Comparison of ENCODE assay signal across 1 cellular context in the genomic region with DNA sequence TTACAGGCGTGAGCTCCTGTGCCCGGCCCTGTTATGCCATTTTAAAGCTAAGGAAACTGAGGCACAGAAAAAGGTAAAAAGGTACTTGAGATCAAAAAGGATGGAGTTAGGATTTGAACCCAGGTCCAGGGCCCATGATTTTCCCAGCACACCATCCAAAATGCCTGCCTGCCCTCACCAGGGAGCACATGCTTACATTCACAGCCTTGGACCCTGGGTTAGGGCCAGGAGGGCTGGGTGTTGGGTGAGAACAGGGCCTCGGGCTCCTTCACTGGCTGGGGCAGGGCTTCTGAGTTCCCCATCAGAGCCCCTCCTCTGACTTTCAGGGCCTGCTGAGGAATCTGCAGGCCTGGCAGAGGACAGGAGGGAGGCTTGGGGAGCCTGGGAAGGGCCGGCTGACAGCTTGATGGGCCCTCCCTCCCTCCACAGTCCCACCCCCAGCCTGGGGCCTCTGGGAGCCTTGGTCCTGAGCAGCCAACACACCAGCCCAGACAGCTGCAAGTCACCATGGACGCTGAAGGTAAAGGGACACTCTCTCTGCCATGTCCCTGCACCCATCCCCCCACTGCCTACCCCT.
TF ChIP-seq lines count a peak whose summit lies in the region.

A gene (plus strand): TSS at position 490 of the 577 bp plus-strand sequence. CDS start 18 bp downstream, at position 508.

TF ChIP-seq in HepG2, 621 proteins besides CTCF, POLR2A, EP300 and RAD21 (continued from another document and continues in another):
- TF ChIP-seq, protein P1, sequence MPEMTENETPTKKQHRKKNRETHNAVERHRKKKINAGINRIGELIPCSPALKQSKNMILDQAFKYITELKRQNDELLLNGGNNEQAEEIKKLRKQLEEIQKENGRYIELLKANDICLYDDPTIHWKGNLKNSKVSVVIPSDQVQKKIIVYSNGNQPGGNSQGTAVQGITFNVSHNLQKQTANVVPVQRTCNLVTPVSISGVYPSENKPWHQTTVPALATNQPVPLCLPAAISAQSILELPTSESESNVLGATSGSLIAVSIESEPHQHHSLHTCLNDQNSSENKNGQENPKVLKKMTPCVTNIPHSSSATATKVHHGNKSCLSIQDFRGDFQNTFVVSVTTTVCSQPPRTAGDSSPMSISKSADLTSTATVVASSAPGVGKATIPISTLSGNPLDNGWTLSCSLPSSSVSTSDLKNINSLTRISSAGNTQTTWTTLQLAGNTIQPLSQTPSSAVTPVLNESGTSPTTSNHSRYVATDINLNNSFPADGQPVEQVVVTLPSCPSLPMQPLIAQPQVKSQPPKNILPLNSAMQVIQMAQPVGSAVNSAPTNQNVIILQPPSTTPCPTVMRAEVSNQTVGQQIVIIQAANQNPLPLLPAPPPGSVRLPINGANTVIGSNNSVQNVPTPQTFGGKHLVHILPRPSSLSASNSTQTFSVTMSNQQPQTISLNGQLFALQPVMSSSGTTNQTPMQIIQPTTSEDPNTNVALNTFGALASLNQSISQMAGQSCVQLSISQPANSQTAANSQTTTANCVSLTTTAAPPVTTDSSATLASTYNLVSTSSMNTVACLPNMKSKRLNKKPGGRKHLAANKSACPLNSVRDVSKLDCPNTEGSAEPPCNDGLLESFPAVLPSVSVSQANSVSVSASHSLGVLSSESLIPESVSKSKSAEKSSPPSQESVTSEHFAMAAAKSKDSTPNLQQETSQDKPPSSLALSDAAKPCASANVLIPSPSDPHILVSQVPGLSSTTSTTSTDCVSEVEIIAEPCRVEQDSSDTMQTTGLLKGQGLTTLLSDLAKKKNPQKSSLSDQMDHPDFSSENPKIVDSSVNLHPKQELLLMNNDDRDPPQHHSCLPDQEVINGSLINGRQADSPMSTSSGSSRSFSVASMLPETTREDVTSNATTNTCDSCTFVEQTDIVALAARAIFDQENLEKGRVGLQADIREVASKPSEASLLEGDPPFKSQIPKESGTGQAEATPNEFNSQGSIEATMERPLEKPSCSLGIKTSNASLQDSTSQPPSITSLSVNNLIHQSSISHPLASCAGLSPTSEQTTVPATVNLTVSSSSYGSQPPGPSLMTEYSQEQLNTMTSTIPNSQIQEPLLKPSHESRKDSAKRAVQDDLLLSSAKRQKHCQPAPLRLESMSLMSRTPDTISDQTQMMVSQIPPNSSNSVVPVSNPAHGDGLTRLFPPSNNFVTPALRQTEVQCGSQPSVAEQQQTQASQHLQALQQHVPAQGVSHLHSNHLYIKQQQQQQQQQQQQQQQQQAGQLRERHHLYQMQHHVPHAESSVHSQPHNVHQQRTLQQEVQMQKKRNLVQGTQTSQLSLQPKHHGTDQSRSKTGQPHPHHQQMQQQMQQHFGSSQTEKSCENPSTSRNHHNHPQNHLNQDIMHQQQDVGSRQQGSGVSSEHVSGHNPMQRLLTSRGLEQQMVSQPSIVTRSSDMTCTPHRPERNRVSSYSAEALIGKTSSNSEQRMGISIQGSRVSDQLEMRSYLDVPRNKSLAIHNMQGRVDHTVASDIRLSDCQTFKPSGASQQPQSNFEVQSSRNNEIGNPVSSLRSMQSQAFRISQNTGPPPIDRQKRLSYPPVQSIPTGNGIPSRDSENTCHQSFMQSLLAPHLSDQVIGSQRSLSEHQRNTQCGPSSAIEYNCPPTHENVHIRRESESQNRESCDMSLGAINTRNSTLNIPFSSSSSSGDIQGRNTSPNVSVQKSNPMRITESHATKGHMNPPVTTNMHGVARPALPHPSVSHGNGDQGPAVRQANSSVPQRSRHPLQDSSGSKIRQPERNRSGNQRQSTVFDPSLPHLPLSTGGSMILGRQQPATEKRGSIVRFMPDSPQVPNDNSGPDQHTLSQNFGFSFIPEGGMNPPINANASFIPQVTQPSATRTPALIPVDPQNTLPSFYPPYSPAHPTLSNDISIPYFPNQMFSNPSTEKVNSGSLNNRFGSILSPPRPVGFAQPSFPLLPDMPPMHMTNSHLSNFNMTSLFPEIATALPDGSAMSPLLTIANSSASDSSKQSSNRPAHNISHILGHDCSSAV (CRISPR knock-in tag; IDR thresholded peaks at IDR 0.05; ENCODE audit: borderline replicate concordance): no peak
- TF ChIP-seq ZNF549 (CRISPR knock-in tag; IDR thresholded peaks at IDR 0.05) (no peak), ZSCAN30 (CRISPR knock-in tag; IDR thresholded peaks at IDR 0.05) (no peak), ZNF850 (CRISPR knock-in tag; conservative IDR thresholded peaks at IDR 0.05) (no peak), GABPA (IDR thresholded peaks at IDR 0.05; ENCODE audit: low read depth, low read length) (no peak), GABPA (CRISPR knock-in tag; IDR thresholded peaks at IDR 0.05; ENCODE audit: low read depth) (no peak), ZNF550 (CRISPR knock-in tag; IDR thresholded peaks at IDR 0.05; ENCODE audit: borderline replicate concordance) (no peak), ZNF772 (CRISPR knock-in tag; IDR thresholded peaks at IDR 0.05) (peak; percentile 74), HIVEP1 (CRISPR knock-in tag; IDR thresholded peaks at IDR 0.05) (no peak), KAT7 (CRISPR knock-in tag; IDR thresholded peaks at IDR 0.05; ENCODE audit: borderline replicate concordance) (no peak), SIN3A (IDR thresholded peaks at IDR 0.05; ENCODE audit: borderline replicate concordance, low read depth, low read length) (0 out of 2 replicates have a peak, but pooled peaks have one; percentile 53), CENPX (CRISPR knock-in tag; IDR thresholded peaks at IDR 0.05) (no peak), RELA (CRISPR knock-in tag; IDR thresholded peaks at IDR 0.05) (no peak), KDM5A (IDR thresholded peaks at IDR 0.05; ENCODE audit: borderline replicate concordance, low read length) (no peak), DNMT3B (CRISPR knock-in tag; conservative IDR thresholded peaks at IDR 0.05) (no peak), ZFP90 (CRISPR knock-in tag; IDR thresholded peaks at IDR 0.05; ENCODE audit: borderline replicate concordance) (no peak), HDAC2 (CRISPR knock-in tag; IDR thresholded peaks at IDR 0.05) (no peak), ZNF337 (CRISPR knock-in tag; IDR thresholded peaks at IDR 0.05; ENCODE audit: borderline replicate concordance, low read depth) (no peak), CEBPG (CRISPR knock-in tag; IDR thresholded peaks at IDR 0.05) (no peak)
- TF ChIP-seq, protein P2, sequence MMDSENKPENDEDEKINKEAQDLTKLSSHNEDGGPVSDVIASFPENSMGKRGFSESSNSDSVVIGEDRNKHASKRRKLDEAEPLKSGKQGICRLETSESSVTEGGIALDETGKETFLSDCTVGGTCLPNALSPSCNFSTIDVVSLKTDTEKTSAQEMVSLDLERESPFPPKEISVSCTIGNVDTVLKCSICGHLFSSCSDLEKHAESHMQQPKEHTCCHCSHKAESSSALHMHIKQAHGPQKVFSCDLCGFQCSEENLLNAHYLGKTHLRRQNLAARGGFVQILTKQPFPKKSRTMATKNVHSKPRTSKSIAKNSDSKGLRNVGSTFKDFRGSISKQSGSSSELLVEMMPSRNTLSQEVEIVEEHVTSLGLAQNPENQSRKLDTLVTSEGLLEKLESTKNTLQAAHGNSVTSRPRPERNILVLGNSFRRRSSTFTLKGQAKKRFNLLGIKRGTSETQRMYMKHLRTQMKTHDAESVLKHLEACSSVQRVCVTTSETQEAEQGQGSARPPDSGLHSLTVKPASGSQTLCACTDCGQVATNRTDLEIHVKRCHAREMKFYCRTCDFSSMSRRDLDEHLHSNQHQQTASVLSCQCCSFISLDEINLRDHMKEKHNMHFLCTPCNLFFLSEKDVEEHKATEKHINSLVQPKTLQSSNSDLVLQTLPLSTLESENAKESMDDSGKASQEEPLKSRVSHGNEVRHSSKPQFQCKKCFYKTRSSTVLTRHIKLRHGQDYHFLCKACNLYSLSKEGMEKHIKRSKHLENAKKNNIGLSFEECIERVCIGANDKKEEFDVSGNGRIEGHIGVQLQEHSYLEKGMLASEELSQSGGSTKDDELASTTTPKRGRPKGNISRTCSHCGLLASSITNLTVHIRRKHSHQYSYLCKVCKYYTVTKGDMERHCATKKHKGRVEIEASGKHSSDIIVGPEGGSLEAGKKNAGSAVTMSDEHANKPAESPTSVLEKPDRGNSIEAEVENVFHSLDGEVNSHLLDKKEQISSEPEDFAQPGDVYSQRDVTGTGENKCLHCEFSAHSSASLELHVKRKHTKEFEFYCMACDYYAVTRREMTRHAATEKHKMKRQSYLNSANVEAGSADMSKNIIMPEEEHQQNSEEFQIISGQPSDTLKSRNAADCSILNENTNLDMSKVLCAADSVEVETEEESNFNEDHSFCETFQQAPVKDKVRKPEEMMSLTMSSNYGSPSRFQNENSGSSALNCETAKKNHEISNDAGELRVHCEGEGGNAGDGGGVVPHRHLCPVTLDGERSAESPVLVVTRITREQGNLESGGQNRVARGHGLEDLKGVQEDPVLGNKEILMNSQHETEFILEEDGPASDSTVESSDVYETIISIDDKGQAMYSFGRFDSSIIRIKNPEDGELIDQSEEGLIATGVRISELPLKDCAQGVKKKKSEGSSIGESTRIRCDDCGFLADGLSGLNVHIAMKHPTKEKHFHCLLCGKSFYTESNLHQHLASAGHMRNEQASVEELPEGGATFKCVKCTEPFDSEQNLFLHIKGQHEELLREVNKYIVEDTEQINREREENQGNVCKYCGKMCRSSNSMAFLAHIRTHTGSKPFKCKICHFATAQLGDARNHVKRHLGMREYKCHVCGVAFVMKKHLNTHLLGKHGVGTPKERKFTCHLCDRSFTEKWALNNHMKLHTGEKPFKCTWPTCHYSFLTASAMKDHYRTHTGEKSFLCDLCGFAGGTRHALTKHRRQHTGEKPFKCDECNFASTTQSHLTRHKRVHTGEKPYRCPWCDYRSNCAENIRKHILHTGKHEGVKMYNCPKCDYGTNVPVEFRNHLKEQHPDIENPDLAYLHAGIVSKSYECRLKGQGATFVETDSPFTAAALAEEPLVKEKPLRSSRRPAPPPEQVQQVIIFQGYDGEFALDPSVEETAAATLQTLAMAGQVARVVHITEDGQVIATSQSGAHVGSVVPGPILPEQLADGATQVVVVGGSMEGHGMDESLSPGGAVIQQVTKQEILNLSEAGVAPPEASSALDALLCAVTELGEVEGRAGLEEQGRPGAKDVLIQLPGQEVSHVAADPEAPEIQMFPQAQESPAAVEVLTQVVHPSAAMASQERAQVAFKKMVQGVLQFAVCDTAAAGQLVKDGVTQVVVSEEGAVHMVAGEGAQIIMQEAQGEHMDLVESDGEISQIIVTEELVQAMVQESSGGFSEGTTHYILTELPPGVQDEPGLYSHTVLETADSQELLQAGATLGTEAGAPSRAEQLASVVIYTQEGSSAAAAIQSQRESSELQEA (CRISPR knock-in tag; IDR thresholded peaks at IDR 0.05; ENCODE audit: not compliant biosample characterization): no peak
- TF ChIP-seq, protein P3, sequence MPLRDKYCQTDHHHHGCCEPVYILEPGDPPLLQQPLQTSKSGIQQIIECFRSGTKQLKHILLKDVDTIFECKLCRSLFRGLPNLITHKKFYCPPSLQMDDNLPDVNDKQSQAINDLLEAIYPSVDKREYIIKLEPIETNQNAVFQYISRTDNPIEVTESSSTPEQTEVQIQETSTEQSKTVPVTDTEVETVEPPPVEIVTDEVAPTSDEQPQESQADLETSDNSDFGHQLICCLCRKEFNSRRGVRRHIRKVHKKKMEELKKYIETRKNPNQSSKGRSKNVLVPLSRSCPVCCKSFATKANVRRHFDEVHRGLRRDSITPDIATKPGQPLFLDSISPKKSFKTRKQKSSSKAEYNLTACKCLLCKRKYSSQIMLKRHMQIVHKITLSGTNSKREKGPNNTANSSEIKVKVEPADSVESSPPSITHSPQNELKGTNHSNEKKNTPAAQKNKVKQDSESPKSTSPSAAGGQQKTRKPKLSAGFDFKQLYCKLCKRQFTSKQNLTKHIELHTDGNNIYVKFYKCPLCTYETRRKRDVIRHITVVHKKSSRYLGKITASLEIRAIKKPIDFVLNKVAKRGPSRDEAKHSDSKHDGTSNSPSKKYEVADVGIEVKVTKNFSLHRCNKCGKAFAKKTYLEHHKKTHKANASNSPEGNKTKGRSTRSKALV (CRISPR knock-in tag; IDR thresholded peaks at IDR 0.05): no peak
- TF ChIP-seq, protein P4, sequence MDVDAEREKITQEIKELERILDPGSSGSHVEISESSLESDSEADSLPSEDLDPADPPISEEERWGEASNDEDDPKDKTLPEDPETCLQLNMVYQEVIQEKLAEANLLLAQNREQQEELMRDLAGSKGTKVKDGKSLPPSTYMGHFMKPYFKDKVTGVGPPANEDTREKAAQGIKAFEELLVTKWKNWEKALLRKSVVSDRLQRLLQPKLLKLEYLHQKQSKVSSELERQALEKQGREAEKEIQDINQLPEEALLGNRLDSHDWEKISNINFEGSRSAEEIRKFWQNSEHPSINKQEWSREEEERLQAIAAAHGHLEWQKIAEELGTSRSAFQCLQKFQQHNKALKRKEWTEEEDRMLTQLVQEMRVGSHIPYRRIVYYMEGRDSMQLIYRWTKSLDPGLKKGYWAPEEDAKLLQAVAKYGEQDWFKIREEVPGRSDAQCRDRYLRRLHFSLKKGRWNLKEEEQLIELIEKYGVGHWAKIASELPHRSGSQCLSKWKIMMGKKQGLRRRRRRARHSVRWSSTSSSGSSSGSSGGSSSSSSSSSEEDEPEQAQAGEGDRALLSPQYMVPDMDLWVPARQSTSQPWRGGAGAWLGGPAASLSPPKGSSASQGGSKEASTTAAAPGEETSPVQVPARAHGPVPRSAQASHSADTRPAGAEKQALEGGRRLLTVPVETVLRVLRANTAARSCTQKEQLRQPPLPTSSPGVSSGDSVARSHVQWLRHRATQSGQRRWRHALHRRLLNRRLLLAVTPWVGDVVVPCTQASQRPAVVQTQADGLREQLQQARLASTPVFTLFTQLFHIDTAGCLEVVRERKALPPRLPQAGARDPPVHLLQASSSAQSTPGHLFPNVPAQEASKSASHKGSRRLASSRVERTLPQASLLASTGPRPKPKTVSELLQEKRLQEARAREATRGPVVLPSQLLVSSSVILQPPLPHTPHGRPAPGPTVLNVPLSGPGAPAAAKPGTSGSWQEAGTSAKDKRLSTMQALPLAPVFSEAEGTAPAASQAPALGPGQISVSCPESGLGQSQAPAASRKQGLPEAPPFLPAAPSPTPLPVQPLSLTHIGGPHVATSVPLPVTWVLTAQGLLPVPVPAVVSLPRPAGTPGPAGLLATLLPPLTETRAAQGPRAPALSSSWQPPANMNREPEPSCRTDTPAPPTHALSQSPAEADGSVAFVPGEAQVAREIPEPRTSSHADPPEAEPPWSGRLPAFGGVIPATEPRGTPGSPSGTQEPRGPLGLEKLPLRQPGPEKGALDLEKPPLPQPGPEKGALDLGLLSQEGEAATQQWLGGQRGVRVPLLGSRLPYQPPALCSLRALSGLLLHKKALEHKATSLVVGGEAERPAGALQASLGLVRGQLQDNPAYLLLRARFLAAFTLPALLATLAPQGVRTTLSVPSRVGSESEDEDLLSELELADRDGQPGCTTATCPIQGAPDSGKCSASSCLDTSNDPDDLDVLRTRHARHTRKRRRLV (CRISPR knock-in tag; IDR thresholded peaks at IDR 0.05): no peak
- TF ChIP-seq, protein P5, sequence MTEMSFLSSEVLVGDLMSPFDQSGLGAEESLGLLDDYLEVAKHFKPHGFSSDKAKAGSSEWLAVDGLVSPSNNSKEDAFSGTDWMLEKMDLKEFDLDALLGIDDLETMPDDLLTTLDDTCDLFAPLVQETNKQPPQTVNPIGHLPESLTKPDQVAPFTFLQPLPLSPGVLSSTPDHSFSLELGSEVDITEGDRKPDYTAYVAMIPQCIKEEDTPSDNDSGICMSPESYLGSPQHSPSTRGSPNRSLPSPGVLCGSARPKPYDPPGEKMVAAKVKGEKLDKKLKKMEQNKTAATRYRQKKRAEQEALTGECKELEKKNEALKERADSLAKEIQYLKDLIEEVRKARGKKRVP (CRISPR knock-in tag; IDR thresholded peaks at IDR 0.05): no peak
